In genomic region chr6:132820629-132821381, GRCh38 we compare ENCODE assay signal across 1 cellular context.
TF ChIP-seq lines count a peak whose summit lies in the region.

No MANE protein-coding gene starts in this region.

TF ChIP-seq in GM23338, 12 proteins besides CTCF, POLR2A, EP300 and RAD21 (continued from another document):
- TF ChIP-seq REST (IDR thresholded peaks at IDR 0.05; ENCODE audit: unreplicated experiment) = no peak
- TF ChIP-seq STAT1 (IDR thresholded peaks at IDR 0.05; ENCODE audit: unreplicated experiment) = no peak
- no peak for TF ChIP-seq ZNF114 (CRISPR knock-in tag; IDR thresholded peaks at IDR 0.05)
- TF ChIP-seq NANOG (IDR thresholded peaks at IDR 0.05; ENCODE audit: borderline replicate concordance) = no peak
- no peak for TF ChIP-seq JUNB (IDR thresholded peaks at IDR 0.05; ENCODE audit: unreplicated experiment)
- peak; percentile 5; the same call in 1 of the 2 replicates for TF ChIP-seq CREB1 (CRISPR knock-in tag; IDR thresholded peaks at IDR 0.05; ENCODE audit: low read depth)
